ENCODE assay signal across 16 cellular contexts in genomic region chr2:144288428-144288827, GRCh38.
"Had no signal": no experiment of that assay in that cellular context is flagged by ENCODE, and none has a peak within 500 bp of the region (broad histone marks: within the 10 kb centered on the region; RNA-seq: fewer than 3 reads in every experiment).

No MANE protein-coding gene starts in this region.

- ATAC-seq: activated CD4-positive, CD25-positive, alpha-beta regulatory T cell treated with anti-CD3 and anti-CD28 coated beads, Interleukin-2, amount 50 U/mL, for 24 hours; activated T-helper 17 cell treated with anti-CD3 and anti-CD28 coated beads, Interleukin-2, amount 50 U/mL, for 72 hours; heart left ventricle; left colon; naive thymus-derived CD8-positive, alpha-beta T cell had no signal

- H3K79me2 ChIP-seq: parathyroid adenoma had no signal

- H3K36me3 ChIP-seq: colonic mucosa, esophagus muscularis mucosa, heart left ventricle, thyroid gland had no signal

- H3K9me3 ChIP-seq: colonic mucosa, esophagus muscularis mucosa, thyroid gland had no signal

- H3K27me3 ChIP-seq: colonic mucosa, esophagus muscularis mucosa, heart left ventricle, thyroid gland had no signal

- DNase-seq: activated naive CD4-positive, alpha-beta T cell treated with Interleukin-2 at 50 U/mL for 16 hours; activated T-cell treated with anti-CD3 and anti-CD28 coated beads for 4 hours; colonic mucosa; effector CD4-positive, alpha-beta T cell; heart left ventricle; left colon; naive thymus-derived CD8-positive, alpha-beta T cell; stimulated activated CD4-positive, alpha-beta T cell treated with anti-CD3 and anti-CD28 coated beads, Interleukin-12 subunit alpha, Interleukin-12 subunit beta, amount 100 ng/mL, for 4 hours; stimulated activated CD4-positive, alpha-beta T cell treated with anti-CD3 and anti-CD28 coated beads, Interleukin-2, amount 100 ng/mL, for 24 hours; T-helper 1 cell; T1000; thyroid gland had no signal

- H3K4me1 ChIP-seq: colonic mucosa, esophagus muscularis mucosa, heart left ventricle, parathyroid adenoma, thyroid gland had no signal

- H3K4me3 ChIP-seq: colonic mucosa, esophagus muscularis mucosa, heart left ventricle, thyroid gland had no signal

- H3K27ac ChIP-seq: colonic mucosa, esophagus muscularis mucosa, heart left ventricle, parathyroid adenoma, thyroid gland had no signal

- H2AFZ ChIP-seq: parathyroid adenoma had no signal

- H3K9ac ChIP-seq: parathyroid adenoma had no signal
